ENCODE assay signal across 27 cellular contexts in genomic region chr2:183019718-183020442, GRCh38. TPM values are rescaled to one million over a fixed set of nuclear protein-coding genes. Genes with fewer than 3 reads are reported as not detected.
DNase-seq lines count a peak whose midpoint lies in the region; ATAC-seq, FAIRE-seq and TF ChIP-seq lines count a peak whose summit lies in the region.
"Had no signal": no experiment of that assay in that cellular context is flagged by ENCODE, and none has a peak within 500 bp of the region (broad histone marks: within the 10 kb centered on the region; RNA-seq: fewer than 3 reads in every experiment).

No MANE protein-coding gene starts in this region.

- peaks cover 30% of the 10 kb centered on the region for H3K36me3 Mint-ChIP-seq in HFFc6 (ENCODE audit: low read depth)
- H3K36me3 Mint-ChIP-seq in WTC11 = peaks cover 58% of the 10 kb centered on the region
- H3K36me3 Mint-ChIP-seq in endothelial cell (ENCODE audit: low read depth, unreplicated experiment) = peaks cover 24% of the 10 kb centered on the region

- H3K4me3 Mint-ChIP-seq in HFFc6 (no peak overlapping the region), WTC11 (no peak overlapping the region), endothelial cell (ENCODE audit: unreplicated experiment) (no peak overlapping the region)
- H3K4me3 Mint-ChIP-seq: CD4-positive, alpha-beta T cell had no signal

- H3K4me1 ChIP-seq in foreskin keratinocyte = peaks cover 22% of the 10 kb centered on the region
- H3K4me1 ChIP-seq: BLaER1 treated with 17β-estradiol and CSF1 and Interleukin-3, amounts not matched to agents 10 nM and 100 nM had no signal

- H3K4me1 Mint-ChIP-seq in HFFc6 (ENCODE audit: low read depth) = peaks cover 51% of the 10 kb centered on the region
- peaks cover 25% of the 10 kb centered on the region for H3K4me1 Mint-ChIP-seq in WTC11
- peaks cover 6% of the 10 kb centered on the region for H3K4me1 Mint-ChIP-seq in endothelial cell (ENCODE audit: unreplicated experiment)

- DNase-seq in GM12891 (ENCODE audit: insufficient read length, low spot score) (no peak), HFFc6 (no peak), WTC11 (ENCODE audit: low spot score) (no peak), foreskin keratinocyte (peak; percentile 81 to 89), endothelial cell (ENCODE audit: low spot score) (no peak), NCI-H1436 (lab: John Stamatoyannopoulos, UW) (no peak)
- DNase-seq: AML-193; CD4-positive, alpha-beta T cell; COR-L47; DMS79 treated with DMSO at 0.1 percent for 48 hours; GF-D8; H7; KBM-7; MG63; NCI-H1105 treated with DMSO at 0.1 percent for 48 hours; NCI-H1694; NCI-H2029 treated with DMSO at 0.1 percent for 48 hours; NCI-H226; NCI-H510A; NCI-H69; Right ventricle myocardium superior had no signal

- peak overlapping the region; percentile 16 for H3K27ac ChIP-seq in foreskin keratinocyte
- H3K27ac ChIP-seq: A549; BLaER1 treated with 17β-estradiol and CSF1 and Interleukin-3, amounts not matched to agents 10 nM and 100 nM; SJSA1 had no signal

- CTCF ChIA-PET in WTC11 (lab: Charles Lee) = no interaction called here

- POLR2A ChIA-PET in WTC11 (lab: Charles Lee) = no interaction called here

- ATAC-seq in WTC11 (no peak), foreskin keratinocyte (peak; percentile 99), HG02571 (IDR thresholded peaks at IDR 0.05; ENCODE audit: unreplicated experiment) (no peak)
- ATAC-seq: A549 had no signal

- H3K27me3 Mint-ChIP-seq in HFFc6 (ENCODE audit: insufficient read depth) (no peaks in the 10 kb centered on the region), WTC11 (ENCODE audit: low read depth) (no peaks in the 10 kb centered on the region), endothelial cell (ENCODE audit: unreplicated experiment) (peaks cover 2% of the 10 kb centered on the region)
- H3K27me3 Mint-ChIP-seq: CD4-positive, alpha-beta T cell had no signal

- H3K9me3 Mint-ChIP-seq in HFFc6 (no peaks in the 10 kb centered on the region), WTC11 (peaks cover 17% of the 10 kb centered on the region), endothelial cell (ENCODE audit: unreplicated experiment) (no peaks in the 10 kb centered on the region)
- H3K9me3 Mint-ChIP-seq: CD4-positive, alpha-beta T cell had no signal

- TF ChIP-seq POLR2A in GM12891 (IDR thresholded peaks at IDR 0.05; ENCODE audit: low read depth, low read length) = no peak

- no peak for TF ChIP-seq CTCF in HFFc6 (IDR thresholded peaks at IDR 0.05)
- no peak for TF ChIP-seq CTCF in WTC11 (IDR thresholded peaks at IDR 0.05)
- no peak for TF ChIP-seq CTCF in foreskin keratinocyte (conservative IDR thresholded peaks at IDR 0.05)
- TF ChIP-seq CTCF in endothelial cell (IDR thresholded peaks at IDR 0.05; ENCODE audit: unreplicated experiment) = no peak

- no peaks in the 10 kb centered on the region for H3K27me3 ChIP-seq in foreskin keratinocyte
- H3K27me3 ChIP-seq: MG63, SJSA1 had no signal

- H3K27ac Mint-ChIP-seq in HFFc6 (peak overlapping the region; percentile 15; the same call in 1 of the 2 replicates), WTC11 (no peak overlapping the region), endothelial cell (ENCODE audit: unreplicated experiment) (no peak overlapping the region)
- H3K27ac Mint-ChIP-seq: CD4-positive, alpha-beta T cell had no signal

- FAIRE-seq in GM12891 (lab: Jason Lieb, UNC) = peak; percentile 16
- FAIRE-seq: A549, GM19239, HTR-8/SVneo had no signal

TF ChIP-seq in GM12891, 5 proteins besides CTCF, POLR2A, EP300 and RAD21:
- TF ChIP-seq POLR2AphosphoS5 (IDR thresholded peaks at IDR 0.05; ENCODE audit: low read depth, low read length) (no peak), PAX5 (IDR thresholded peaks at IDR 0.05; ENCODE audit: insufficient read depth, low read length, severe bottlenecking) (no peak), SPI1 (IDR thresholded peaks at IDR 0.05; ENCODE audit: low read depth, low read length) (no peak)

TF ChIP-seq in WTC11, 78 proteins besides CTCF, POLR2A, EP300 and RAD21:
- TF ChIP-seq ZNF317 (CRISPR knock-in tag; IDR thresholded peaks at IDR 0.05; ENCODE audit: borderline replicate concordance, low read depth) (no peak), GTF2I (CRISPR knock-in tag; conservative IDR thresholded peaks at IDR 0.05) (no peak), ZNF121 (CRISPR knock-in tag; IDR thresholded peaks at IDR 0.05) (0 out of 2 replicates have a peak, but pooled peaks have one; percentile 8), GRHL2 (CRISPR knock-in tag; IDR thresholded peaks at IDR 0.05; ENCODE audit: insufficient replicate concordance, severe bottlenecking) (no peak), ATF6 (CRISPR knock-in tag; IDR thresholded peaks at IDR 0.05) (no peak), GABPB1 (CRISPR knock-in tag; IDR thresholded peaks at IDR 0.05) (no peak)

RNA-seq across cellular contexts. Expression of gene NCKAP1, which starts 18.4 kb away (rescaled TPM):
- 3.5 TPM for polyA plus RNA-seq in GM12891 (2012; ENCODE audit: low read depth, missing spikeins)
- total RNA-seq in HFFc6 (2021; fragmentation: NEBNext Ultra II Directional; extraction: Animal tissue kit (Norgen Biotek cat#: 25700)) = 100 to 1,000 TPM; 115 to 160 (median 146) TPM
- total RNA-seq in WTC11 (2021) (148 to 173 TPM (median 149 TPM) in 3 replicates), foreskin keratinocyte (165 and 168 TPM in 2 replicates), endothelial cell (ENCODE audit: unreplicated experiment) (171 TPM)
- polyA plus RNA-seq in foreskin keratinocyte = 37.1 and 47.6 TPM in 2 replicates

RNA-seq across cellular contexts. Expression of gene DUSP19, which starts 58.7 kb away (rescaled TPM):
- polyA plus RNA-seq in GM12891 (2012; ENCODE audit: low read depth, missing spikeins) = 0.41 TPM
- total RNA-seq in HFFc6 (2021; fragmentation: NEBNext Ultra II Directional; extraction: Animal tissue kit (Norgen Biotek cat#: 25700)) = 1 to 10 TPM; 2.5 to 2.8 (median 2.7) TPM
- total RNA-seq in WTC11 (2021) (3.4 to 3.9 TPM (median 3.5 TPM) in 3 replicates), foreskin keratinocyte (1.0 TPM in 2 replicates), endothelial cell (ENCODE audit: unreplicated experiment) (2.4 TPM)
- 0.30 and 0.40 TPM in 2 replicates for polyA plus RNA-seq in foreskin keratinocyte

Comparison
In these comparisons a context has a peak if more than half of its experiments do, and no peak if none do; other contexts are left out.
1. DNase-seq: peak in foreskin keratinocyte (2 of 2); none in GM12891 (single experiment), HFFc6 (single experiment), WTC11 (single experiment), endothelial cell (single experiment) and NCI-H1436 (single experiment).